ENCODE assay signal across 3 cellular contexts in the genomic region with DNA sequence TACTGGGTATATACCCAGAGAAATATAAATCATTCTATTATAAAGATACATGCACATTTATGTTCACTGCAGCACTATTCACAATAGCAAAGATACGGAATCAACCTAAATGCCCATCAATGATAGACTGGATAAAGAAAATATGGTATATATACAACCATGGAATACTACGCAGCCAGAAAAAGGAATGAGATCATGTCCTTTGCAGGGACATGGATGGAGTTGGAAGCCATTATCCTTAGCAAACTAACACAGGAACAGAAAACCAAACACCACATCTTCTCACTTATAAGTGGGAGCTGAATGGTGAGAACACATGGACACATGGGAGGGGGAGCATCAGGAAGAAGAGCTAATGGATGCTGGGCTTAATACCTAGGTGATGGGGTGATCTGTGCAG.
A peak's percentile ranks its signal among the peaks of the same experiment; 100 is the strongest.
TF ChIP-seq lines count a peak whose summit lies in the region.

No MANE protein-coding gene starts in this region.

TF ChIP-seq in HEK293, 187 proteins besides CTCF, POLR2A, EP300 and RAD21:
- TF ChIP-seq, protein P1, sequence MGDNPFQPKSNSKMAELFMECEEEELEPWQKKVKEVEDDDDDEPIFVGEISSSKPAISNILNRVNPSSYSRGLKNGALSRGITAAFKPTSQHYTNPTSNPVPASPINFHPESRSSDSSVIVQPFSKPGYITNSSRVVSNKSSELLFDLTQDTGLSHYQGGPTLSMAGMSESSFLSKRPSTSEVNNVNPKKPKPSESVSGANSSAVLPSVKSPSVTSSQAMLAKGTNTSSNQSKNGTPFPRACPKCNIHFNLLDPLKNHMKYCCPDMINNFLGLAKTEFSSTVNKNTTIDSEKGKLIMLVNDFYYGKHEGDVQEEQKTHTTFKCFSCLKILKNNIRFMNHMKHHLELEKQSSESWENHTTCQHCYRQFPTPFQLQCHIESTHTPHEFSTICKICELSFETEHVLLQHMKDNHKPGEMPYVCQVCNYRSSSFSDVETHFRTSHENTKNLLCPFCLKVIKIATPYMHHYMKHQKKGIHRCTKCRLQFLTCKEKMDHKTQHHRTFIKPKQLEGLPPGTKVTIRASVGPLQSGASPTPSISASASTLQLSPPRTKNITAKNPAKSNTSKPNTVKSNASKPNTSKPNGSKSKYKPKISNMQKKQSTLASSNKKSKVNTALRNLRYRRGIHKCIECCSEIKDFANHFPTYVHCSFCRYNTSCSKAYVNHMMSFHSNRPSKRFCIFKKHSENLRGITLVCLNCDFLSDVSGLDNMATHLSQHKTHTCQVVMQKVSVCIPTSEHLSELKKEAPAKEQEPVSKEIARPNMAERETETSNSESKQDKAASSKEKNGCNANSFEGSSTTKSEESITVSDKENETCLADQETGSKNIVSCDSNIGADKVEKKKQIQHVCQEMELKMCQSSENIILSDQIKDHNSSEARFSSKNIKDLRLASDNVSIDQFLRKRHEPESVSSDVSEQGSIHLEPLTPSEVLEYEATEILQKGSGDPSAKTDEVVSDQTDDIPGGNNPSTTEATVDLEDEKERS (tag by site-specific recombination; IDR thresholded peaks at IDR 0.05), result 0 out of 2 replicates have a peak, but pooled peaks have one; percentile 67
- TF ChIP-seq ZNF146 (tag by site-specific recombination; IDR thresholded peaks at IDR 0.05) (peak; percentile 96), ZNF580 (tag by site-specific recombination; IDR thresholded peaks at IDR 0.05) (peak; percentile 78)

TF ChIP-seq in SK-N-SH treated with all-trans-retinoic acid at 6 μM for 48 hours, 23 proteins besides CTCF, POLR2A, EP300 and RAD21:
- 0 out of 2 replicates have a peak, but pooled peaks have one; percentile 15 for TF ChIP-seq ZNF8 (CRISPR knock-in tag; IDR thresholded peaks at IDR 0.05)

TF ChIP-seq in K562, 482 proteins besides CTCF, POLR2A, EP300 and RAD21:
- TF ChIP-seq RBM25 (IDR thresholded peaks at IDR 0.05; ENCODE audit: low read depth, low read length, severe bottlenecking) (peak; percentile 49), BCOR (IDR thresholded peaks at IDR 0.05) (peak; percentile 50), KDM1A (IDR thresholded peaks at IDR 0.05) (peak in 1 of 2 experiments; percentile 31; a peak in 1 of 4 replicates), ZNF146 (CRISPR knock-in tag; IDR thresholded peaks at IDR 0.05; ENCODE audit: unreplicated experiment) (peak; percentile 88)
TF ChIP-seq in K562: peak in this region for 4; not testable (repeated sequence) for 478.
